Comparison of ENCODE assay signal across 8 cellular contexts in the genomic region with DNA sequence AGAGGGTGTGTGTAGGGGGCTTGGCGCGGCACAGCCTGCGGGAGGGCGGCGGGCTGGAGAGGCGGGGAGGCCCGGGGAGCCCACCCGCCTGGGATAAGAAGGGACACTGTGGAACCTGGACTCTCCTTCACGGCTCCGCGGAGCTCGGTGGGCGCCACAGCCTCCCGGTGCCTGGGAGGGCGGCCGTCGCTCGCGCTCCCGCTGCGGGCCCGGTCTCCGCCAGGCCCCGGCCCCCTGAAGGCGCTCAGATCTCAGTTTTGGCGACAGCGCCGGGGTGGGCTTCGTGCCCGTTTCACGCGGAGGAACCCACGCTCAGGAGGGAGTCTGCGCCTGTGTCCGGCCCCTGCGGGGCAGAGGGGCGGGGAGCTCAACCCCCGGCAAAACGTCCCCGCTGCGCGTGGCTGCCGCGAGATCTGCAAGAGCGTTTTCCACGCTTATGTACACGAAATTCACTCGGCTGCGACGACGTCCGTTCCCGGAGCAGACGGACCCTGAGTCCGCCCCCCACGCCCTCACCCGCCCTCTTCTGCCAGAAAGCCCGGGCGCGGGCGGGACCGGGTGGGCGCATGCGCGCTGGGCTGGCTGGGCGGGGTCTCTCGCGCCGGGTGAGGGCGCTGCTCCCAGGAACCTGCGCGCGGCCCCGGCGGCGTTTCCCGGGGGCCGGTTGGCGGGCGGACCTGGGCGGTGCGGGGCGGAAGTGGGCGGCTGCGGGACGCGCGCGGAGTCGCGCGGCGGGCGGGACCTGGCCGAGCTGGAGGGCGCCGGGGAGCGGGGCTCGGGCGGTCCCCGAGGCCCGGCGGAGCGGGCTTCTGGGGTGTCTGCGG. TPM values are rescaled to one million over a fixed set of nuclear protein-coding genes. Genes with fewer than 3 reads are reported as not detected.
DNase-seq lines count a peak whose midpoint lies in the region; ATAC-seq and TF ChIP-seq lines count a peak whose summit lies in the region.

TSS of gene NELFB (plus strand) at position 704 of the 824 bp plus-strand sequence.

- H3K4me1 ChIP-seq in BLaER1 (peaks cover 65% of the 10 kb centered on the region), right lobe of liver (peaks cover 0 to 16% (median 3%) of the 10 kb centered on the region in 4 donors)

- ATAC-seq in GM19328 (IDR thresholded peaks at IDR 0.05; ENCODE audit: unreplicated experiment) (peak; percentile 79), HG03460 (IDR thresholded peaks at IDR 0.05; ENCODE audit: unreplicated experiment) (peak; percentile 69), right lobe of liver (peak; percentile 81 to 90 (median 86))

- H3K27me3 ChIP-seq in BLaER1, result no peaks in the 10 kb centered on the region
- H3K27me3 ChIP-seq in right lobe of liver, result no peaks in the 10 kb centered on the region

- H3K9ac ChIP-seq in BLaER1, result peak within 1 kb of the TSS; percentile 94

- peak within 1 kb of the TSS; percentile 99 for H3K4me3 ChIP-seq in BLaER1
- H3K4me3 ChIP-seq in right lobe of liver, result peak within 1 kb of the TSS; percentile 97 to 100 (median 98)

- H3K9me3 ChIP-seq in BLaER1 (no peaks in the 10 kb centered on the region), right lobe of liver (no peaks in the 10 kb centered on the region)

- H3K36me3 ChIP-seq in BLaER1 (peaks cover 30% of the 10 kb centered on the region), right lobe of liver (peaks cover 0 to 19% (median 0%) of the 10 kb centered on the region in 4 donors)

- H3K27ac ChIP-seq in BLaER1, result peak within 1 kb of the TSS; percentile 93
- peak within 1 kb of the TSS; percentile 36 to 70 (median 60) for H3K27ac ChIP-seq in right lobe of liver

- TF ChIP-seq CTCF in right lobe of liver (IDR thresholded peaks at IDR 0.05), result peak in 1 of 4 donors; percentile 20

- TF ChIP-seq POLR2A in right lobe of liver (IDR thresholded peaks at IDR 0.05), result peak; percentile 71

- H3K4me2 ChIP-seq in BLaER1, result peak within 1 kb of the TSS; percentile 100

- DNase-seq in NCI-H774 (lab: John Stamatoyannopoulos, UW) (peak; percentile 93), dermis microvascular lymphatic vessel endothelial cell (ENCODE audit: low read depth in 2 of 2) (peak in 1 of 2 donors; percentile 78), right lobe of liver (peak; percentile 94 to 96 (median 95))
- peak; percentile 96 to 97 for DNase-seq in activated CD4-positive, alpha-beta T cell treated with anti-CD3 and anti-CD28 coated beads, Interleukin-2, amount 50 U/mL, for 48 hours
- DNase-seq in stimulated activated CD4-positive, alpha-beta T cell treated with anti-CD3 and anti-CD28 coated beads, Interleukin-4, amount 100 ng/mL, for 4 hours, result peak; percentile 91 to 99

- intact Hi-C loops in right lobe of liver (cut with DNase I), result no loop called here

- WGBS in right lobe of liver (ENCODE audit: insufficient coverage, low coverage, low lambda C conversion rate, missing lambda C conversion rate), result 0% methylated on average over 30 of the region's 105 CpGs

- peaks cover 23% of the 10 kb centered on the region for H4K20me1 ChIP-seq in BLaER1

RNA-seq across cellular contexts. Expression of gene NELFB, which starts in this region (rescaled TPM):
- total RNA-seq in dermis microvascular lymphatic vessel endothelial cell (55.4 and 56.7 TPM in 2 replicates), right lobe of liver (10 to 100 TPM; 15.6 to 21.6 (median 20.1) TPM)
